Comparison of ENCODE assay signal across 23 cellular contexts in genomic region chr21:43345046-43345745, GRCh38.
A peak's percentile ranks its signal among the peaks of the same experiment; 100 is the strongest.
DNase-seq lines count a peak whose midpoint lies in the region; ATAC-seq, FAIRE-seq and TF ChIP-seq lines count a peak whose summit lies in the region.
"Had no signal": no experiment of that assay in that cellular context is flagged by ENCODE, and none has a peak within 500 bp of the region (broad histone marks: within the 10 kb centered on the region; RNA-seq: fewer than 3 reads in every experiment).

No MANE protein-coding gene starts in this region.

- H3K4me1 ChIP-seq in pancreas (peaks cover 17 to 24% (median 18%) of the 10 kb centered on the region in 3 donors), urinary bladder (ENCODE audit: insufficient read depth) (no peaks in the 10 kb centered on the region), A673 (ENCODE audit: insufficient read depth, low read length, poor library complexity, severe bottlenecking) (no peaks in the 10 kb centered on the region), esophagus muscularis mucosa (peaks cover 14 to 26% (median 17%) of the 10 kb centered on the region in 4 donors)

- DNase-seq in epithelial cell of prostate (ENCODE audit: low read depth, low spot score), result no peak
- DNase-seq in pancreas, result peak in 2 of 6 donors; percentile 44 to 66
- no peak for DNase-seq in A673 (ENCODE audit: low spot score)
- no peak for DNase-seq in G401 (ENCODE audit: low spot score)
- no peak for DNase-seq in esophagus muscularis mucosa (ENCODE audit: extremely low spot score)
- DNase-seq: activated CD4-positive, CD25-positive, alpha-beta regulatory T cell; activated naive CD4-positive, alpha-beta T cell treated with anti-CD3 and anti-CD28 coated beads, Interleukin-2, amount 50 U/mL, for 16 hours; amniotic stem cell; effector CD4-positive, alpha-beta T cell; head of caudate nucleus; kidney glomerular epithelial cell; NCI-H187 treated with DMSO at 0.1 percent for 48 hours; NCI-H524; occipital lobe; retina had no signal

- POLR2A ChIA-PET in A673 (lab: Charles Lee; ENCODE audit: low non-redundant PET), result no interaction called here

- FAIRE-seq in pancreas (lab: Jason Lieb, UNC), result no peak
- FAIRE-seq: G401.6, GM19239, H54, RCC 7860 had no signal

- H3K9me3 ChIP-seq in KOPT-K1 (ENCODE audit: insufficient read depth, low read length, poor library complexity, severe bottlenecking) (no peaks in the 10 kb centered on the region), pancreas (no peaks in the 10 kb centered on the region), A673 (ENCODE audit: low read depth, low read length, poor library complexity, severe bottlenecking) (no peaks in the 10 kb centered on the region), esophagus muscularis mucosa (no peaks in the 10 kb centered on the region)

- no peak for ATAC-seq in pancreas

- TF ChIP-seq CTCF in pancreas (IDR thresholded peaks at IDR 0.05) (no peak), A673 (conservative IDR thresholded peaks at IDR 0.05; ENCODE audit: low read depth, low read length) (no peak), esophagus muscularis mucosa (IDR thresholded peaks at IDR 0.05) (no peak)

- BruUV-seq in A673 (replicated peaks; lab: Mats Ljungman, UMichigan), result no TSS peak

- H3K36me3 ChIP-seq in KOPT-K1 (ENCODE audit: insufficient read depth, low read length), result no peaks in the 10 kb centered on the region
- H3K36me3 ChIP-seq in pancreas, result no peaks in the 10 kb centered on the region
- no peaks in the 10 kb centered on the region for H3K36me3 ChIP-seq in urinary bladder (ENCODE audit: insufficient read depth)
- no peaks in the 10 kb centered on the region for H3K36me3 ChIP-seq in A673 (ENCODE audit: insufficient read depth, low read length, poor library complexity, severe bottlenecking)
- H3K36me3 ChIP-seq in esophagus muscularis mucosa, result no peaks in the 10 kb centered on the region
- H3K36me3 ChIP-seq: SJSA1 had no signal

- CTCF ChIA-PET in A673 (lab: Charles Lee), result no interaction called here

- intact Hi-C loops in pancreas (cut with DNase I) (no loop called here), A673 (cut with micrococcal nuclease; ENCODE audit: unreplicated experiment) (no loop called here), esophagus muscularis mucosa (cut with DNase I) (no loop called here)

- peak overlapping the region; percentile 78 for H3K27ac ChIP-seq in KOPT-K1 (ENCODE audit: low read depth, low read length, poor library complexity, severe bottlenecking)
- peak overlapping the region; percentile 31 for H3K27ac ChIP-seq in epithelial cell of prostate
- H3K27ac ChIP-seq in pancreas, result peak overlapping the region in 3 of 4 donors; percentile 73 to 86 (median 80)
- H3K27ac ChIP-seq in urinary bladder (ENCODE audit: low read depth), result peak overlapping the region; percentile 57
- H3K27ac ChIP-seq in A673 (ENCODE audit: low read depth, low read length, poor library complexity, severe bottlenecking), result no peak overlapping the region
- H3K27ac ChIP-seq in esophagus muscularis mucosa (replicated peaks in 1 of 4), result no peak overlapping the region
- H3K27ac ChIP-seq: SJSA1 had no signal

- TF ChIP-seq EP300 in esophagus muscularis mucosa (IDR thresholded peaks at IDR 0.05), result no peak

- 88 to 91% methylated on average over 31 of the region's 31 CpGs for WGBS in pancreas, 2 donors
- whole genome bisulfite sequencing in urinary bladder, result 93% methylated on average over 31 of the region's 31 CpGs
- 90% methylated on average over 26 of the region's 31 CpGs for WGBS in esophagus muscularis mucosa

- no peak for TF ChIP-seq POLR2A in esophagus muscularis mucosa (IDR thresholded peaks at IDR 0.05; ENCODE audit: low read depth)

- H3K4me3 ChIP-seq in pancreas, result no peak overlapping the region
- H3K4me3 ChIP-seq in urinary bladder (ENCODE audit: low read depth, low read length), result no peak overlapping the region
- H3K4me3 ChIP-seq in A673 (ENCODE audit: low read depth, low read length, poor library complexity, severe bottlenecking), result no peak overlapping the region
- H3K4me3 ChIP-seq in esophagus muscularis mucosa, result no peak overlapping the region
- H3K4me3 ChIP-seq: lung, SJSA1 had no signal

- in situ Hi-C loops in G401 (cut with HindIII; ENCODE audit: low sequenced_read_pairs), result no loop called here

- no peaks in the 10 kb centered on the region for H3K27me3 ChIP-seq in pancreas
- no peaks in the 10 kb centered on the region for H3K27me3 ChIP-seq in A673 (replicated peaks; ENCODE audit: insufficient read depth, low read depth, low read length, poor library complexity)
- peaks cover 0 to 4% (median 0%) of the 10 kb centered on the region in 4 donors for H3K27me3 ChIP-seq in esophagus muscularis mucosa
- H3K27me3 ChIP-seq: SJSA1 had no signal

Comparison
In these comparisons a context has a peak if more than half of its experiments do, and no peak if none do; other contexts are left out.
1. H3K27ac ChIP-seq: peak in KOPT-K1 (single experiment), epithelial cell of prostate (single experiment), pancreas (3 of 4) and urinary bladder (single experiment); none in A673 (single experiment) and esophagus muscularis mucosa (0 of 4).